Comparison of ENCODE assay signal across 8 cellular contexts in genomic region chr11:121654506-121655480, GRCh38.
A peak's percentile ranks its signal among the peaks of the same experiment; 100 is the strongest.
DNase-seq lines count a peak whose midpoint lies in the region; ATAC-seq and TF ChIP-seq lines count a peak whose summit lies in the region.

No MANE protein-coding gene starts in this region.

- H3K9me2 ChIP-seq in Loucy (replicated peaks; ENCODE audit: low read depth, low read length) = no peaks in the 10 kb centered on the region

- H3K4me3 ChIP-seq in Loucy (ENCODE audit: low read length, poor library complexity, severe bottlenecking) = peak overlapping the region; percentile 73
- peak overlapping the region; percentile 45 to 59 (median 56) for H3K4me3 ChIP-seq in mammary epithelial cell (replicated peaks in 1 of 3; ENCODE audit: insufficient read depth in 1 of 3, low read depth in 2 of 3, low read length in 3 of 3)

- TF ChIP-seq CTCF in CD4-positive, alpha-beta T cell (IDR thresholded peaks at IDR 0.05) = no peak
- TF ChIP-seq CTCF in Loucy (conservative IDR thresholded peaks at IDR 0.05; ENCODE audit: low read length) = no peak
- no peak for TF ChIP-seq CTCF in mammary epithelial cell (conservative IDR thresholded peaks at IDR 0.05 in 1 of 2, IDR thresholded peaks at IDR 0.05 in 1 of 2; ENCODE audit: extremely low read depth in 1 of 2, insufficient read depth in 1 of 2, low read depth in 1 of 2, low read length in 2 of 2)

- no peaks in the 10 kb centered on the region for H3K36me3 Mint-ChIP-seq in CD4-positive, alpha-beta T cell (ENCODE audit: low read depth)

- H3K4me1 ChIP-seq in Loucy (ENCODE audit: insufficient read depth, low read length, poor library complexity, severe bottlenecking) (peaks cover 13% of the 10 kb centered on the region), mammary epithelial cell (ENCODE audit: insufficient read depth, low read length) (peaks cover 20% of the 10 kb centered on the region)

- peak overlapping the region; percentile 85 for H3K4me2 ChIP-seq in Loucy (ENCODE audit: low read depth, low read length, poor library complexity, severe bottlenecking)
- H3K4me2 ChIP-seq in mammary epithelial cell (ENCODE audit: insufficient read depth, low read depth, low read length) = peak overlapping the region; percentile 95

- H3K9me3 ChIP-seq in CD4-positive, alpha-beta T cell (ENCODE audit: control insufficient read depth, low read length) = no peaks in the 10 kb centered on the region
- H3K9me3 ChIP-seq in Loucy (ENCODE audit: insufficient read depth, low read depth, low read length) (no peaks in the 10 kb centered on the region), mammary epithelial cell (replicated peaks; ENCODE audit: insufficient read depth, low read length) (no peaks in the 10 kb centered on the region)

- intact Hi-C loops in CD4-positive, alpha-beta T cell (cut with DNase I, micrococcal nuclease) = no loop called here
- intact Hi-C loops in mammary epithelial cell (cut with micrococcal nuclease) = loop anchor here (1.0 to 10.0 kb wide), 5 partner anchors 218 to 851 kb away; no protein-coding TSS in a partner anchor

- no peak overlapping the region for H3K27ac ChIP-seq in CD4-positive, alpha-beta T cell (ENCODE audit: low read depth, low read length)
- no peak overlapping the region for H3K27ac ChIP-seq in mammary epithelial cell (ENCODE audit: insufficient read depth, low read depth, low read length)

- H3K9ac ChIP-seq in Loucy (ENCODE audit: low read depth, low read length, poor library complexity, severe bottlenecking) = peak overlapping the region; percentile 56
- H3K9ac ChIP-seq in mammary epithelial cell (ENCODE audit: insufficient read depth, low read length) = peak overlapping the region; percentile 71

- BruUV-seq in mammary epithelial cell (replicated peaks; lab: Mats Ljungman, UMichigan) = no TSS peak

- no peaks in the 10 kb centered on the region for H3K79me2 ChIP-seq in Loucy (ENCODE audit: insufficient read depth, low read length)
- H3K79me2 ChIP-seq in mammary epithelial cell (ENCODE audit: insufficient read depth, low read length) = no peaks in the 10 kb centered on the region

- H3K4me3 Mint-ChIP-seq in CD4-positive, alpha-beta T cell = peak overlapping the region; percentile 78

- ATAC-seq in CD4-positive, alpha-beta T cell (ENCODE audit: poor library complexity) = no peak
- no peak for ATAC-seq in HG03095 (IDR thresholded peaks at IDR 0.05; ENCODE audit: unreplicated experiment)
- no peak for ATAC-seq in GM21717 (IDR thresholded peaks at IDR 0.05; ENCODE audit: unreplicated experiment)

- in situ Hi-C loops in mammary epithelial cell (cut with MboI; ENCODE audit: low sequenced_read_pairs in 2 of 2) = loop anchor here (5.0 to 10.0 kb wide), 5 partner anchors 440 to 853 kb away; no protein-coding TSS in a partner anchor

- no peak for DNase-seq in CD4-positive, alpha-beta T cell
- DNase-seq in mammary epithelial cell = no peak
- peak; percentile 37 for DNase-seq in midbrain (lab: John Stamatoyannopoulos, UW)
- no peak for DNase-seq in SHP77 treated with DMSO at 0.1 percent for 48 hours (lab: John Stamatoyannopoulos, UW)
- DNase-seq in DMS 273 (lab: John Stamatoyannopoulos, UW; ENCODE audit: unreplicated experiment) = no peak

- H3K27me3 ChIP-seq in CD4-positive, alpha-beta T cell (ENCODE audit: control insufficient read depth, insufficient read depth, low read length) = no peaks in the 10 kb centered on the region
- H3K27me3 ChIP-seq in Loucy (ENCODE audit: insufficient read depth, low read length, poor library complexity, severe bottlenecking) = no peaks in the 10 kb centered on the region
- H3K27me3 ChIP-seq in mammary epithelial cell (ENCODE audit: insufficient read depth, low read length) = no peaks in the 10 kb centered on the region

- peak overlapping the region; percentile 92 for H2AFZ ChIP-seq in Loucy (ENCODE audit: low read length)
- peak overlapping the region; percentile 93 for H2AFZ ChIP-seq in mammary epithelial cell (ENCODE audit: low read depth, low read length)

- no peaks in the 10 kb centered on the region for H4K20me1 ChIP-seq in Loucy (ENCODE audit: insufficient read depth, low read length, poor library complexity, severe bottlenecking)
- H4K20me1 ChIP-seq in mammary epithelial cell (ENCODE audit: insufficient read depth, low read length) = no peaks in the 10 kb centered on the region

- H3K27ac Mint-ChIP-seq in CD4-positive, alpha-beta T cell = no peak overlapping the region

- H3K4me1 Mint-ChIP-seq in CD4-positive, alpha-beta T cell (ENCODE audit: low read depth) = peaks cover 37% of the 10 kb centered on the region

- POLR2A ChIA-PET in CD4-positive, alpha-beta T cell (lab: Charles Lee) = no interaction called here

- no peaks in the 10 kb centered on the region for H3F3A ChIP-seq in Loucy (ENCODE audit: low read depth)

- dilution Hi-C loops in mammary epithelial cell (cut with HindIII; ENCODE audit: low sequenced_read_pairs) = no loop called here

- CTCF ChIA-PET in CD4-positive, alpha-beta T cell (lab: Charles Lee) = interaction anchor here (1.4 to 1.6 kb wide), 2 partner anchors 10 to 460 kb away, joined by 3 read pairs; no protein-coding TSS in a partner anchor
- CTCF ChIA-PET in mammary epithelial cell (lab: Charles Lee; ENCODE audit: low non-redundant PET) = interaction anchor here (0.6 to 1.4 kb wide), 4 partner anchors 445 to 555 kb away, joined by 3 to 13 read pairs (median 4); no protein-coding TSS in a partner anchor

- no peaks in the 10 kb centered on the region for H3K27me3 Mint-ChIP-seq in CD4-positive, alpha-beta T cell

- 36% methylated on average over 15 of the region's 15 CpGs for WGBS in mammary epithelial cell (ENCODE audit: low coverage, missing lambda C conversion rate)

- no peaks in the 10 kb centered on the region for H3K9me3 Mint-ChIP-seq in CD4-positive, alpha-beta T cell

- H3K36me3 ChIP-seq in Loucy (ENCODE audit: insufficient read depth, low read length) (no peaks in the 10 kb centered on the region), mammary epithelial cell (ENCODE audit: insufficient read depth, low read length) (no peaks in the 10 kb centered on the region)
